In genomic region chr14:103623308-103623707, GRCh38 we compare ENCODE assay signal across 20 cellular contexts.
"Had no signal": no experiment of that assay in that cellular context is flagged by ENCODE, and none has a peak within 500 bp of the region (broad histone marks: within the 10 kb centered on the region; RNA-seq: fewer than 3 reads in every experiment).

No MANE protein-coding gene starts in this region.

- DNase-seq: activated CD4-positive, alpha-beta T cell treated with anti-CD3 and anti-CD28 coated beads for 4 hours; activated CD4-positive, alpha-beta T cell treated with anti-CD3 and anti-CD28 coated beads, Interleukin-2, amount 50 U/mL, for 48 hours; activated CD8-positive, alpha-beta memory T cell treated with anti-CD3 and anti-CD28 coated beads, Interleukin-2, amount 10 ng/mL, durations not matched to agents 7 days and 5 days; activated effector memory CD4-positive, alpha-beta T cell treated with anti-CD3 and anti-CD28 coated beads, Interleukin-2, amount 50 U/mL, for 16 hours; activated naive CD4-positive, alpha-beta T cell treated with Interleukin-2 at 50 U/mL for 16 hours; activated naive CD8-positive, alpha-beta T cell treated with anti-CD3 and anti-CD28 coated beads, Interleukin-2, amount 50 U/mL, for 24 hours; activated T-cell treated with anti-CD3 and anti-CD28 coated beads, Interleukin-2, amount 50 U/mL, for 24 hours; amniotic stem cell; KG1; NCI-H1417 treated with DMSO at 0.1 percent for 48 hours; NCI-H1694; NCI-H2029; NCI-H226; SK-N-SH; T-helper 1 cell had no signal

- H3K9me3 ChIP-seq: Peyer's patch, SJCRH30, SK-N-SH had no signal

- H3K27ac ChIP-seq: SJCRH30 had no signal

- ATAC-seq: activated CD4-positive, CD25-positive, alpha-beta regulatory T cell treated with anti-CD3 and anti-CD28 coated beads, Interleukin-2, amount 50 U/mL, for 24 hours; activated CD8-positive, alpha-beta memory T cell treated with anti-CD3 and anti-CD28 coated beads, Interleukin-2, amount 10 ng/mL, durations not matched to agents 7 days and 5 days; activated naive CD4-positive, alpha-beta T cell treated with anti-CD3 and anti-CD28 coated beads, Interleukin-2, amount 50 U/mL, for 72 hours; activated naive CD8-positive, alpha-beta T cell treated with anti-CD3 and anti-CD28 coated beads, Interleukin-2, amount 50 U/mL, for 24 hours had no signal

- H3K4me2 ChIP-seq: SK-N-SH had no signal

- FAIRE-seq: astrocyte had no signal

- H3K36me3 ChIP-seq: Peyer's patch, SJCRH30 had no signal

- H3K27me3 ChIP-seq: Peyer's patch, SJCRH30 had no signal

- H3K9ac ChIP-seq: SK-N-SH had no signal
